19 cellular contexts compared by ENCODE assay signal in the genomic region with DNA sequence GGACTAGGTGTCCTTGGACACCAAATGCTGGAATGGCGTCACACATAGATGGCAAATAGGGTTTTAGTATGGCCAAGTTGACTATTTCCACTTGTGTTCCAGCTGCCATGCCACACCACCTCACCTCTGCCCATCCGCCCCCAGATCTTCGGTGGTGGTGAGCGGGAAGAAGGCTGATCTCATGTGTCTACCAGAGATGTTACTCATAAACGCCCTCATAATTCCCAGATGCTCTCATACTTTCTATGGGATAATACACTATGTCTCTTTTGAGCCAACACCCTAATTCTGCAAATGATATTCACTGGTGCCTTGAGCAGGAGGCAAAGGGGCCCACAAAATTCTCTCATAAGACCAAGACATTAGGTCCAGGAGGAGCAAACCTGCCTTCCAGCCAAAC.
A peak's percentile ranks its signal among the peaks of the same experiment; 100 is the strongest.
DNase-seq lines count a peak whose midpoint lies in the region; ATAC-seq and TF ChIP-seq lines count a peak whose summit lies in the region.
"Had no signal": no experiment of that assay in that cellular context is flagged by ENCODE, and none has a peak within 500 bp of the region (broad histone marks: within the 10 kb centered on the region; RNA-seq: fewer than 3 reads in every experiment).

No MANE protein-coding gene starts in this region.

- no peak for ATAC-seq in GM19023 (IDR thresholded peaks at IDR 0.05; ENCODE audit: unreplicated experiment)
- no peak for ATAC-seq in natural killer cell treated with Interleukin-12 subunit alpha and Interleukin-12 subunit beta and Interleukin-15 and Interleukin-18, amount 100 ng/mL, for 72 hours
- ATAC-seq: PC-3 had no signal

- H3K9me2 ChIP-seq in hepatocyte (replicated peaks; ENCODE audit: insufficient read depth): no peaks in the 10 kb centered on the region

- H3K4me3 Mint-ChIP-seq in chondrocyte (ENCODE audit: unreplicated experiment): peak overlapping the region; percentile 80
- H3K4me3 Mint-ChIP-seq in natural killer cell treated with Interleukin-12 subunit alpha and Interleukin-12 subunit beta and Interleukin-15 and Interleukin-18, amount 100 ng/mL, for 72 hours: no peak overlapping the region
- H3K4me3 Mint-ChIP-seq: CD4-positive, alpha-beta T cell had no signal

- TF ChIP-seq CTCF in chondrocyte (IDR thresholded peaks at IDR 0.05): no peak
- TF ChIP-seq CTCF in smooth muscle cell (IDR thresholded peaks at IDR 0.05; ENCODE audit: borderline replicate concordance, insufficient read depth, poor library complexity, severe bottlenecking): no peak
- no peak for TF ChIP-seq CTCF in hepatocyte (IDR thresholded peaks at IDR 0.05; ENCODE audit: poor library complexity)

- H3K4me1 ChIP-seq in mesenchymal stem cell (ENCODE audit: control insufficient read depth, insufficient read depth, low read depth, low read length) (peaks cover 2% of the 10 kb centered on the region), smooth muscle cell (ENCODE audit: low read depth) (peaks cover 17% of the 10 kb centered on the region), hepatocyte (ENCODE audit: insufficient read depth) (peaks cover 17% of the 10 kb centered on the region)

- no peaks in the 10 kb centered on the region for H3K9me3 ChIP-seq in mesenchymal stem cell (ENCODE audit: control insufficient read depth, low read length)
- no peaks in the 10 kb centered on the region for H3K9me3 ChIP-seq in smooth muscle cell (replicated peaks; ENCODE audit: low read depth)
- no peaks in the 10 kb centered on the region for H3K9me3 ChIP-seq in hepatocyte (ENCODE audit: low read depth)
- H3K9me3 ChIP-seq: Caco-2 had no signal

- H3K14ac ChIP-seq in mesenchymal stem cell (ENCODE audit: low read length in 2 of 2): no peak overlapping the region

- H2AFZ ChIP-seq in mesenchymal stem cell (ENCODE audit: low read depth, low read length) (no peak overlapping the region), smooth muscle cell (ENCODE audit: low read depth) (no peak overlapping the region), hepatocyte (no peak overlapping the region)

- H2BK15ac ChIP-seq in mesenchymal stem cell (ENCODE audit: low read depth, poor library complexity, severe bottlenecking): no peak overlapping the region

- H3K36me3 Mint-ChIP-seq in chondrocyte (ENCODE audit: low read depth): peaks cover 13% of the 10 kb centered on the region
- no peaks in the 10 kb centered on the region for H3K36me3 Mint-ChIP-seq in natural killer cell treated with Interleukin-12 subunit alpha and Interleukin-12 subunit beta and Interleukin-15 and Interleukin-18, amount 100 ng/mL, for 72 hours

- 99% methylated on average over 5 of the region's 5 CpGs for WGBS in mesenchymal stem cell
- WGBS in smooth muscle cell (ENCODE audit: low lambda C conversion rate): 56% methylated on average over 5 of the region's 5 CpGs
- 98% methylated on average over 5 of the region's 5 CpGs for WGBS in hepatocyte (ENCODE audit: low lambda C conversion rate, missing lambda C conversion rate)

- H3K36me3 ChIP-seq in mesenchymal stem cell (ENCODE audit: control insufficient read depth in 1 of 2, insufficient read depth in 2 of 2, low read depth in 1 of 2, low read length in 2 of 2) (no peaks in the 10 kb centered on the region), smooth muscle cell (ENCODE audit: low read depth) (no peaks in the 10 kb centered on the region), hepatocyte (replicated peaks; ENCODE audit: insufficient read depth, low read depth) (no peaks in the 10 kb centered on the region)

- H4K20me1 ChIP-seq in smooth muscle cell (ENCODE audit: low read depth): no peaks in the 10 kb centered on the region
- H4K20me1 ChIP-seq in hepatocyte (ENCODE audit: insufficient read depth, poor library complexity, severe bottlenecking): no peaks in the 10 kb centered on the region

- H3K79me1 ChIP-seq in mesenchymal stem cell (replicated peaks; ENCODE audit: low read length, poor library complexity, severe bottlenecking): no peaks in the 10 kb centered on the region

- H3K4me3 ChIP-seq in mesenchymal stem cell (ENCODE audit: insufficient read depth in 1 of 2, low read depth in 1 of 2, low read length in 2 of 2) (no peak overlapping the region), smooth muscle cell (no peak overlapping the region), hepatocyte (no peak overlapping the region)

- H2BK12ac ChIP-seq in mesenchymal stem cell (ENCODE audit: low read length in 2 of 2): no peak overlapping the region

- DNase-seq in ELR (ENCODE audit: low read depth) (peak; percentile 12), chondrocyte (ENCODE audit: low spot score) (no peak), mesenchymal stem cell (no peak), smooth muscle cell (lab: John Stamatoyannopoulos, UW; ENCODE audit: unreplicated experiment) (no peak), hepatocyte (ENCODE audit: low spot score) (no peak), DMS79 (lab: John Stamatoyannopoulos, UW) (no peak)
- DNase-seq in natural killer cell treated with Interleukin-12 subunit alpha and Interleukin-12 subunit beta and Interleukin-15 and Interleukin-18, amount 100 ng/mL, for 72 hours (ENCODE audit: low spot score): no peak
- DNase-seq: Caco-2; CD4-positive, alpha-beta T cell; DMS153; NCI-H1048; NCI-H1436; NCI-H2029; NCI-H2171; NCI-H526; PC-3; SIG-M5 had no signal

- H4K8ac ChIP-seq in mesenchymal stem cell (ENCODE audit: low read length): no peak overlapping the region

- H3K9ac ChIP-seq in mesenchymal stem cell (ENCODE audit: low read length) (peak overlapping the region; percentile 80), smooth muscle cell (ENCODE audit: low read depth) (peak overlapping the region; percentile 62)

- H3K27ac ChIP-seq in mesenchymal stem cell (ENCODE audit: low read length, poor library complexity, severe bottlenecking) (no peak overlapping the region), smooth muscle cell (ENCODE audit: low read depth) (peak overlapping the region; percentile 89), hepatocyte (no peak overlapping the region)
- H3K27ac ChIP-seq: RWPE1 had no signal

- no peaks in the 10 kb centered on the region for H3K27me3 Mint-ChIP-seq in chondrocyte (ENCODE audit: low read depth)
- H3K27me3 Mint-ChIP-seq in natural killer cell treated with Interleukin-12 subunit alpha and Interleukin-12 subunit beta and Interleukin-15 and Interleukin-18, amount 100 ng/mL, for 72 hours: peaks cover 27 to 60% of the 10 kb centered on the region in 2 donors
- H3K27me3 Mint-ChIP-seq: CD4-positive, alpha-beta T cell had no signal

- no peak overlapping the region for H2BK120ac ChIP-seq in mesenchymal stem cell (ENCODE audit: low read depth, low read length)

- H3K4ac ChIP-seq in mesenchymal stem cell (ENCODE audit: low read depth in 1 of 2, low read length in 2 of 2): no peak overlapping the region

- H3K9me3 Mint-ChIP-seq in chondrocyte (ENCODE audit: low read depth): peaks cover 9% of the 10 kb centered on the region
- H3K9me3 Mint-ChIP-seq in natural killer cell treated with Interleukin-12 subunit alpha and Interleukin-12 subunit beta and Interleukin-15 and Interleukin-18, amount 100 ng/mL, for 72 hours: no peaks in the 10 kb centered on the region
- H3K9me3 Mint-ChIP-seq: CD4-positive, alpha-beta T cell had no signal

- H2AK5ac ChIP-seq in mesenchymal stem cell (ENCODE audit: low read length, severe bottlenecking): peak overlapping the region; percentile 8

- peaks cover 57% of the 10 kb centered on the region for H3F3A ChIP-seq in smooth muscle cell (ENCODE audit: low read depth)

- no peaks in the 10 kb centered on the region for H3K27me3 ChIP-seq in mesenchymal stem cell (ENCODE audit: control insufficient read depth in 1 of 2, insufficient read depth in 1 of 2, low read length in 2 of 2)
- H3K27me3 ChIP-seq in smooth muscle cell (ENCODE audit: low read depth): no peaks in the 10 kb centered on the region
- no peaks in the 10 kb centered on the region for H3K27me3 ChIP-seq in hepatocyte

- H4K91ac ChIP-seq in mesenchymal stem cell (ENCODE audit: low read length): no peak overlapping the region

- peak overlapping the region; percentile 96 for H3K27ac Mint-ChIP-seq in chondrocyte (ENCODE audit: unreplicated experiment)
- H3K27ac Mint-ChIP-seq in natural killer cell treated with Interleukin-12 subunit alpha and Interleukin-12 subunit beta and Interleukin-15 and Interleukin-18, amount 100 ng/mL, for 72 hours: no peak overlapping the region
- H3K27ac Mint-ChIP-seq: CD4-positive, alpha-beta T cell had no signal

- H3K4me2 ChIP-seq in mesenchymal stem cell (ENCODE audit: low read length, poor library complexity, severe bottlenecking) (no peak overlapping the region), smooth muscle cell (peak overlapping the region; percentile 84), hepatocyte (no peak overlapping the region)

- H3K18ac ChIP-seq in mesenchymal stem cell (ENCODE audit: low read depth in 1 of 2, low read length in 2 of 2): no peak overlapping the region

- H2BK5ac ChIP-seq in mesenchymal stem cell (ENCODE audit: low read depth, low read length, poor library complexity, severe bottlenecking): no peak overlapping the region

- H3K23ac ChIP-seq in mesenchymal stem cell (ENCODE audit: low read length in 2 of 2): no peak overlapping the region

- H3K4me1 Mint-ChIP-seq in chondrocyte (ENCODE audit: low read depth): peaks cover 67% of the 10 kb centered on the region
- no peaks in the 10 kb centered on the region for H3K4me1 Mint-ChIP-seq in natural killer cell treated with Interleukin-12 subunit alpha and Interleukin-12 subunit beta and Interleukin-15 and Interleukin-18, amount 100 ng/mL, for 72 hours (ENCODE audit: low read depth in 2 of 2)

- no peaks in the 10 kb centered on the region for H3K79me2 ChIP-seq in smooth muscle cell (ENCODE audit: low read depth)
- no peaks in the 10 kb centered on the region for H3K79me2 ChIP-seq in hepatocyte
